In genomic region chr2:11629215-11629614, GRCh38 we compare ENCODE assay signal across 39 cellular contexts. TPM values are rescaled to one million over a fixed set of nuclear protein-coding genes. Genes with fewer than 3 reads are reported as not detected.
"Had no signal": no experiment of that assay in that cellular context is flagged by ENCODE, and none has a peak within 500 bp of the region (broad histone marks: within the 10 kb centered on the region; RNA-seq: fewer than 3 reads in every experiment).

No MANE protein-coding gene starts in this region.

- H3K4me1 Mint-ChIP-seq: activated B cell treated with CpG ODN at 0.5 μM for 24 hours; activated CD4-positive, alpha-beta T cell treated with anti-CD3 and anti-CD28 coated beads, Interleukin-2, amount 10 ng/mL, durations not matched to agents 24 days and 14 days; activated naive CD8-positive, alpha-beta T cell treated with anti-CD3 and anti-CD28 coated beads for 36 hours; activated T-helper 17 cell treated with anti-CD3 and anti-CD28 coated beads, Interleukin-2, amount 50 U/mL, for 72 hours had no signal

- H3K36me3 Mint-ChIP-seq: activated CD4-positive, alpha-beta memory T cell treated with anti-CD3 and anti-CD28 coated beads for 36 hours; activated naive CD8-positive, alpha-beta T cell treated with anti-CD3 and anti-CD28 coated beads for 36 hours had no signal

- H3K4me1 ChIP-seq: adrenal gland, body of pancreas, breast epithelium had no signal

- DNase-seq: activated B cell treated with CpG ODN at 0.5 μM for 24 hours; activated CD4-positive, alpha-beta memory T cell treated with anti-CD3 and anti-CD28 coated beads for 36 hours; activated CD4-positive, alpha-beta T cell treated with anti-CD3 and anti-CD28 coated beads for 4 hours; activated CD4-positive, alpha-beta T cell treated with anti-CD3 and anti-CD28 coated beads, Interleukin-2, amount 10 ng/mL, durations not matched to agents 24 days and 14 days; activated CD4-positive, alpha-beta T cell treated with anti-CD3 and anti-CD28 coated beads, Interleukin-2, amount 50 U/mL, for 1 hour; activated CD4-positive, alpha-beta T cell treated with anti-CD3 and anti-CD28 coated beads, Interleukin-2, amount 50 U/mL, for 4 hours; activated CD4-positive, CD25-positive, alpha-beta regulatory T cell treated with anti-CD3 and anti-CD28 coated beads, Interleukin-2, amount 50 U/mL, for 72 hours; activated CD8-positive, alpha-beta memory T cell treated with anti-CD3 and anti-CD28 coated beads, Interleukin-2, amount 50 U/mL, for 4 hours; activated CD8-positive, alpha-beta T cell treated with anti-CD3 and anti-CD28 coated beads for 36 hours; activated effector memory CD4-positive, alpha-beta T cell treated with anti-CD3 and anti-CD28 coated beads, Interleukin-2, amount 50 U/mL, for 16 hours; activated gamma-delta T cell treated with Interleukin-2 at 50 U/mL for 16 hours; activated naive CD4-positive, alpha-beta T cell; activated naive CD4-positive, alpha-beta T cell treated with anti-CD3 and anti-CD28 coated beads for 36 hours; activated naive CD4-positive, alpha-beta T cell treated with anti-CD3 and anti-CD28 coated beads, Interleukin-2, amount 50 U/mL, for 16 hours; activated naive CD8-positive, alpha-beta T cell treated with anti-CD3 and anti-CD28 coated beads for 36 hours; activated T-cell treated with anti-CD3 and anti-CD28 coated beads for 4 hours; activated T-cell treated with anti-CD3 and anti-CD28 coated beads, Interleukin-2, amount 50 U/mL, for 1 hour; activated T-cell treated with anti-CD3 and anti-CD28 coated beads, Interleukin-2, amount 50 U/mL, for 4 hours; activated T-cell treated with anti-CD3 and anti-CD28 coated beads, Interleukin-2, amount 50 U/mL, for 72 hours; adrenal gland; amniotic stem cell; aorta; body of pancreas; brain microvascular endothelial cell; central memory CD4-positive, alpha-beta T cell; T-helper 1 cell; T-helper 2 cell; T-helper 9 cell had no signal

- H3K4me3 ChIP-seq: adrenal gland, body of pancreas, breast epithelium had no signal

- H3K27me3 ChIP-seq: adrenal gland, body of pancreas, brain microvascular endothelial cell, breast epithelium had no signal

- ATAC-seq: activated CD8-positive, alpha-beta T cell treated with anti-CD3 and anti-CD28 coated beads for 36 hours; activated naive CD4-positive, alpha-beta T cell treated with anti-CD3 and anti-CD28 coated beads, Interleukin-2, amount 50 U/mL, for 72 hours; activated T-cell treated with anti-CD3 and anti-CD28 coated beads, Interleukin-2, amount 50 U/mL, for 4 hours; activated T-cell treated with anti-CD3 and anti-CD28 coated beads, Interleukin-2, amount 50 U/mL, for 72 hours; activated T-helper 17 cell treated with anti-CD3 and anti-CD28 coated beads, Interleukin-2, amount 50 U/mL, for 72 hours; body of pancreas had no signal

- H3K27me3 Mint-ChIP-seq: activated B cell treated with CpG ODN at 0.5 μM for 24 hours; activated CD4-positive, alpha-beta T cell treated with anti-CD3 and anti-CD28 coated beads, Interleukin-2, amount 10 ng/mL, durations not matched to agents 24 days and 14 days; activated CD8-positive, alpha-beta T cell treated with anti-CD3 and anti-CD28 coated beads for 36 hours; activated naive CD8-positive, alpha-beta T cell treated with anti-CD3 and anti-CD28 coated beads for 36 hours had no signal

- H3K9me3 Mint-ChIP-seq: activated CD4-positive, alpha-beta T cell treated with anti-CD3 and anti-CD28 coated beads, Interleukin-2, amount 10 ng/mL, durations not matched to agents 24 days and 14 days; T-helper 1 cell treated with Interleukin-12 subunit alpha and Interleukin-12 subunit beta and Interleukin-4 antibody, amounts not matched to agents 30 μg/mL and 1 μg/mL, for 36 hours; T-helper 2 cell treated with Interferon-gamma antibody and Interleukin-4, amounts not matched to agents 5 μg/mL and 100 μg/mL, for 36 hours had no signal

- H3K27ac ChIP-seq: adrenal gland, body of pancreas, brain microvascular endothelial cell, breast epithelium, VCaP had no signal

- H3K4me3 Mint-ChIP-seq: activated B cell treated with CpG ODN at 0.5 μM for 24 hours; activated CD4-positive, alpha-beta memory T cell treated with anti-CD3 and anti-CD28 coated beads for 36 hours; activated CD4-positive, alpha-beta T cell treated with anti-CD3 and anti-CD28 coated beads, Interleukin-2, amount 10 ng/mL, durations not matched to agents 24 days and 14 days; activated CD8-positive, alpha-beta T cell treated with anti-CD3 and anti-CD28 coated beads for 36 hours; activated naive CD4-positive, alpha-beta T cell treated with anti-CD3 and anti-CD28 coated beads for 36 hours; activated naive CD8-positive, alpha-beta T cell treated with anti-CD3 and anti-CD28 coated beads for 36 hours; activated T-cell treated with anti-CD3 and anti-CD28 coated beads, Interleukin-2, amount 50 U/mL, for 4 hours; activated T-cell treated with anti-CD3 and anti-CD28 coated beads, Interleukin-2, amount 50 U/mL, for 72 hours; activated T-helper 1 cell treated with anti-CD3 and anti-CD28 coated beads, Interleukin-12 subunit alpha, Interleukin-12 subunit beta, Interleukin-2, Interleukin-4 antibody, amounts not matched to agents 30 ng/mL and 10 ng/mL and 1 ng/mL, durations not matched to agents 14 hours and 24 hours and 36 hours; activated T-helper 17 cell treated with anti-CD3 and anti-CD28 coated beads, Interleukin-2, amount 50 U/mL, for 72 hours; T-helper 1 cell treated with Interleukin-12 subunit alpha and Interleukin-12 subunit beta and Interleukin-4 antibody, amounts not matched to agents 30 μg/mL and 1 μg/mL, for 36 hours; T-helper 2 cell treated with Interferon-gamma antibody and Interleukin-4, amounts not matched to agents 5 μg/mL and 100 μg/mL, for 36 hours had no signal

- H3K9me3 ChIP-seq: adrenal gland, body of pancreas had no signal

- H3K36me3 ChIP-seq: adrenal gland, brain microvascular endothelial cell had no signal

- H3K27ac Mint-ChIP-seq: activated B cell treated with CpG ODN at 0.5 μM for 24 hours; activated CD4-positive, alpha-beta memory T cell treated with anti-CD3 and anti-CD28 coated beads for 36 hours; activated CD4-positive, alpha-beta T cell treated with anti-CD3 and anti-CD28 coated beads, Interleukin-2, amount 10 ng/mL, durations not matched to agents 24 days and 14 days; activated CD8-positive, alpha-beta T cell treated with anti-CD3 and anti-CD28 coated beads for 36 hours; activated naive CD4-positive, alpha-beta T cell treated with anti-CD3 and anti-CD28 coated beads for 36 hours; activated naive CD4-positive, alpha-beta T cell treated with anti-CD3 and anti-CD28 coated beads, Interleukin-2, amount 50 U/mL, for 72 hours; activated naive CD8-positive, alpha-beta T cell treated with anti-CD3 and anti-CD28 coated beads for 36 hours; activated T-cell treated with anti-CD3 and anti-CD28 coated beads, Interleukin-2, amount 50 U/mL, for 72 hours; activated T-helper 1 cell treated with anti-CD3 and anti-CD28 coated beads, Interleukin-12 subunit alpha, Interleukin-12 subunit beta, Interleukin-2, Interleukin-4 antibody, amounts not matched to agents 30 ng/mL and 10 ng/mL and 1 ng/mL, durations not matched to agents 14 hours and 24 hours and 36 hours; activated T-helper 17 cell treated with anti-CD3 and anti-CD28 coated beads, Interleukin-2, amount 50 U/mL, for 72 hours; T-helper 1 cell treated with Interleukin-12 subunit alpha and Interleukin-12 subunit beta and Interleukin-4 antibody, amounts not matched to agents 30 μg/mL and 1 μg/mL, for 36 hours; T-helper 2 cell treated with Interferon-gamma antibody and Interleukin-4, amounts not matched to agents 5 μg/mL and 100 μg/mL, for 36 hours had no signal

- FAIRE-seq: astrocyte, TTC549 had no signal

RNA-seq across cellular contexts. Expression of gene NTSR2, which starts 40.8 kb away (rescaled TPM):
- total RNA-seq: activated B cell treated with CpG ODN at 0.5 μM for 24 hours; activated CD4-positive, alpha-beta memory T cell treated with anti-CD3 and anti-CD28 coated beads for 36 hours; activated CD4-positive, alpha-beta T cell treated with anti-CD3 and anti-CD28 coated beads, Interleukin-2, amount 10 ng/mL, durations not matched to agents 24 days and 14 days; activated CD8-positive, alpha-beta memory T cell treated with anti-CD3 and anti-CD28 coated beads for 36 hours; activated CD8-positive, alpha-beta T cell treated with anti-CD3 and anti-CD28 coated beads for 36 hours; activated naive CD4-positive, alpha-beta T cell treated with anti-CD3 and anti-CD28 coated beads for 36 hours; activated naive CD4-positive, alpha-beta T cell treated with anti-CD3 and anti-CD28 coated beads, Interleukin-2, amount 50 U/mL, for 72 hours; activated naive CD8-positive, alpha-beta T cell treated with anti-CD3 and anti-CD28 coated beads for 36 hours; activated T-cell treated with anti-CD3 and anti-CD28 coated beads, Interleukin-2, amount 50 U/mL, for 4 hours; activated T-cell treated with anti-CD3 and anti-CD28 coated beads, Interleukin-2, amount 50 U/mL, for 72 hours; activated T-helper 1 cell treated with anti-CD3 and anti-CD28 coated beads, Interleukin-12 subunit alpha, Interleukin-12 subunit beta, Interleukin-2, Interleukin-4 antibody, amounts not matched to agents 30 ng/mL and 10 ng/mL and 1 ng/mL, durations not matched to agents 14 hours and 24 hours and 36 hours; activated T-helper 17 cell treated with anti-CD3 and anti-CD28 coated beads, Interleukin-2, amount 50 U/mL, for 72 hours; aorta; astrocyte; body of pancreas; cardiac septum had no signal
- polyA plus RNA-seq: aorta had no signal
